18 cellular contexts compared by ENCODE assay signal in genomic region chr7:155843426-155844018, GRCh38. TPM values are rescaled to one million over a fixed set of nuclear protein-coding genes. Genes with fewer than 3 reads are reported as not detected.
"Had no signal": no experiment of that assay in that cellular context is flagged by ENCODE, and none has a peak within 500 bp of the region (broad histone marks: within the 10 kb centered on the region; RNA-seq: fewer than 3 reads in every experiment).

No MANE protein-coding gene starts in this region.

- H3K4me1 ChIP-seq: esophagus muscularis mucosa, pancreas, tibial nerve had no signal

- H3K9me3 ChIP-seq: esophagus muscularis mucosa, pancreas, tibial nerve had no signal

- FAIRE-seq: pancreas, small intestine had no signal

- H3K9me3 Mint-ChIP-seq: activated B cell treated with CpG ODN at 0.5 μM for 24 hours; brain; dendritic cell treated with granulocyte-macrophage colony-stimulating factor and Interleukin-4, amounts not matched to agents 40 ng/mL and 50 ng/mL, for 4 days; memory B cell; neural crest cell had no signal

- H3K4me3 ChIP-seq: esophagus muscularis mucosa, pancreas, tibial nerve had no signal

- H3K4me3 Mint-ChIP-seq: activated B cell treated with CpG ODN at 0.5 μM for 24 hours; activated naive CD8-positive, alpha-beta T cell; brain; dendritic cell treated with granulocyte-macrophage colony-stimulating factor and Interleukin-4, amounts not matched to agents 40 ng/mL and 50 ng/mL, for 4 days; memory B cell; neural crest cell had no signal

- H3K4me1 Mint-ChIP-seq: activated B cell treated with CpG ODN at 0.5 μM for 24 hours, brain, memory B cell, neural crest cell had no signal

- H3K27me3 ChIP-seq: pancreas, tibial nerve had no signal

- H3K36me3 Mint-ChIP-seq: activated naive CD8-positive, alpha-beta T cell; brain; memory B cell had no signal

- H3K36me3 ChIP-seq: esophagus muscularis mucosa, pancreas, tibial nerve had no signal

- H3K27ac Mint-ChIP-seq: activated B cell treated with CpG ODN at 0.5 μM for 24 hours; activated naive CD8-positive, alpha-beta T cell; brain; dendritic cell treated with granulocyte-macrophage colony-stimulating factor and Interleukin-4, amounts not matched to agents 40 ng/mL and 50 ng/mL, for 4 days; memory B cell had no signal

- H3K27ac ChIP-seq: esophagus muscularis mucosa, tibial nerve had no signal

- H3K27me3 Mint-ChIP-seq: activated naive CD8-positive, alpha-beta T cell had no signal

- DNase-seq: activated B cell treated with CpG ODN at 0.5 μM for 24 hours; activated CD4-positive, alpha-beta T cell treated with anti-CD3 and anti-CD28 coated beads, Interleukin-2, amount 50 U/mL, for 1 hour; activated gamma-delta T cell; activated T-cell treated with anti-CD3 and anti-CD28 coated beads, Interleukin-2, amount 50 U/mL, for 1 hour; amygdala; retina had no signal

- ATAC-seq: SK-N-SH treated with all-trans-retinoic acid at 6 μM for 48 hours had no signal

RNA-seq across cellular contexts. Expression of gene SHH, which starts 31.3 kb away (rescaled TPM):
- total RNA-seq: activated B cell treated with CpG ODN at 0.5 μM for 24 hours; esophagus muscularis mucosa; fibroblast of villous mesenchyme; neural crest cell; T-helper 1 cell treated with Interleukin-12 subunit alpha and Interleukin-12 subunit beta and Interleukin-4 antibody, amounts not matched to agents 30 ng/mL and 1 ng/mL, for 36 hours had no signal
